ENCODE assay signal across 20 cellular contexts in the genomic region with DNA sequence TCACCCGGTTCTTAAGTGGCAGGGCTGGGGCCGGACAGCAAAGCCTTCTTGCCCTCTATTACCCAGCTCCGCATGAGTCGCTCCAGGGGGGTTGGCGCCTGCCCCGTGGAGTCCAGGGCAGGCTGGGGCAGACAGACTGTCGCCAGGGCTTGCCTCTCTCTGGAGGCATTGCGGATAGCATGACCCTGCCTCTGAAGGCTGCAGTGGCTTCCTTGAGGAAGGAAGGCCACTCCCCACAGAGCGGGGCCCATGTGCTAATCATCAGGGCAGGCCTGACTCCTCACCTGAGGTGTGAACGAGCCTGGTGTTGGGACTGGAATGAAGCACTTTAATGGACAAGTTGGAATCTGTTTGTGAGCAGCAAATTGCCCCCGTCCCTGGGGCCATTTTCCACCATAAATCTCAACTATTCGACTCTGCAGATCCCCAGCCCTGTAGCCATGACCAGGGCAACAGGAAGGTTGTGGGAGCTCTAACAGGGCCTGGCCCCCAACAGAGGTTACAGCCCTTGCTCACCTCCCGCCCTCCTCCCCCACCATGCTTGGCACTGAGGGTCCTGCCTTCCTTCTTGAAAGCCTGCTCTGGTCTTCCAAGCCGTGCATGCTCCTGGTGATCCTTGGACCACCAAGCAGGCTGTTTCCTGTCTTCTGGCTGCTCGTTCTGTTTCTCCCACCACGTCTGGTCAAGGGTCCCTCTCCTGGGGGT.
DNase-seq lines count a peak whose midpoint lies in the region; ATAC-seq, FAIRE-seq and TF ChIP-seq lines count a peak whose summit lies in the region.
"Had no signal": no experiment of that assay in that cellular context is flagged by ENCODE, and none has a peak within 500 bp of the region (broad histone marks: within the 10 kb centered on the region; RNA-seq: fewer than 3 reads in every experiment).

No MANE protein-coding gene starts in this region.

- H3K4me3 Mint-ChIP-seq in activated T-cell treated with anti-CD3 and anti-CD28 coated beads, Interleukin-2, amount 50 U/mL, for 4 hours, result no peak overlapping the region
- H3K4me3 Mint-ChIP-seq: activated naive CD8-positive, alpha-beta T cell; CD14-positive monocyte; immature natural killer cell; stimulated activated naive CD8-positive, alpha-beta T cell treated with anti-CD3 and anti-CD28 coated beads, Interleukin-15, amount 100 ng/mL, for 72 hours had no signal

- no peaks in the 10 kb centered on the region for H3K9me3 Mint-ChIP-seq in activated T-cell treated with anti-CD3 and anti-CD28 coated beads, Interleukin-2, amount 50 U/mL, for 4 hours
- H3K9me3 Mint-ChIP-seq: CD14-positive monocyte; immature natural killer cell; stimulated activated naive CD8-positive, alpha-beta T cell treated with anti-CD3 and anti-CD28 coated beads, Interleukin-15, amount 100 ng/mL, for 72 hours had no signal

- ATAC-seq in activated T-cell treated with anti-CD3 and anti-CD28 coated beads, Interleukin-2, amount 50 U/mL, for 4 hours, result no peak
- ATAC-seq: stimulated activated naive CD8-positive, alpha-beta T cell treated with anti-CD3 and anti-CD28 coated beads, Interleukin-15, amount 100 ng/mL, for 72 hours had no signal

- no peaks in the 10 kb centered on the region for H3K27me3 ChIP-seq in bronchial epithelial cell (ENCODE audit: control insufficient read depth, insufficient read depth, low read length)
- H3K27me3 ChIP-seq: Peyer's patch had no signal

- H3K36me3 Mint-ChIP-seq in activated T-cell treated with anti-CD3 and anti-CD28 coated beads, Interleukin-2, amount 50 U/mL, for 4 hours (ENCODE audit: insufficient read depth), result no peaks in the 10 kb centered on the region
- H3K36me3 Mint-ChIP-seq: activated naive CD8-positive, alpha-beta T cell; CD14-positive monocyte; immature natural killer cell had no signal

- DNase-seq in NCI-H748 (lab: John Stamatoyannopoulos, UW; ENCODE audit: unreplicated experiment) (peak; percentile 43), NCI-H748 treated with DMSO at 0.1 percent for 48 hours (lab: John Stamatoyannopoulos, UW) (no peak), bronchial epithelial cell (ENCODE audit: low read depth) (peak; percentile 95), kidney tubule cell (ENCODE audit: low spot score) (peak; percentile 71), urothelium cell line (ENCODE audit: low spot score) (no peak), ecto neural progenitor cell (ENCODE audit: low spot score) (no peak)
- DNase-seq in activated T-cell treated with anti-CD3 and anti-CD28 coated beads, Interleukin-2, amount 50 U/mL, for 4 hours, result no peak
- no peak for DNase-seq in stimulated activated naive CD4-positive, alpha-beta T cell (lab: John Stamatoyannopoulos, UW)
- DNase-seq: 8988T; activated CD4-positive, alpha-beta T cell treated with anti-CD3 and anti-CD28 coated beads for 4 hours; activated CD8-positive, alpha-beta memory T cell treated with anti-CD3 and anti-CD28 coated beads, Interleukin-2, amount 50 U/mL, for 48 hours; effector memory CD4-positive, alpha-beta T cell; immature natural killer cell; NCI-H1694 treated with DMSO at 0.1 percent for 48 hours; NCI-H526; stimulated activated naive CD8-positive, alpha-beta T cell treated with anti-CD3 and anti-CD28 coated beads, Interleukin-15, amount 100 ng/mL, for 72 hours; T-helper 2 cell had no signal

- H3K27me3 Mint-ChIP-seq in activated T-cell treated with anti-CD3 and anti-CD28 coated beads, Interleukin-2, amount 50 U/mL, for 4 hours (ENCODE audit: low read depth), result peaks cover 4% of the 10 kb centered on the region
- H3K27me3 Mint-ChIP-seq: activated naive CD8-positive, alpha-beta T cell; stimulated activated naive CD8-positive, alpha-beta T cell treated with anti-CD3 and anti-CD28 coated beads, Interleukin-15, amount 100 ng/mL, for 72 hours had no signal

- FAIRE-seq in bronchial epithelial cell (lab: Jason Lieb, UNC) (no peak), urothelium cell line (lab: Jason Lieb, UNC) (peak; percentile 9)

- no peak for TF ChIP-seq CTCF in bronchial epithelial cell (IDR thresholded peaks at IDR 0.05; ENCODE audit: insufficient read depth, low read length, severe bottlenecking)

- no peaks in the 10 kb centered on the region for H3K36me3 ChIP-seq in bronchial epithelial cell (ENCODE audit: control insufficient read depth, insufficient read depth, low read length)
- H3K36me3 ChIP-seq: Peyer's patch had no signal

- H3K4me1 Mint-ChIP-seq in activated T-cell treated with anti-CD3 and anti-CD28 coated beads, Interleukin-2, amount 50 U/mL, for 4 hours (ENCODE audit: low read depth), result no peaks in the 10 kb centered on the region

- H3K4me3 ChIP-seq in bronchial epithelial cell (ENCODE audit: low read depth, low read length), result no peak overlapping the region
- H3K4me3 ChIP-seq: Peyer's patch had no signal

Comparison
In these comparisons a context has a peak if more than half of its experiments do, and no peak if none do; other contexts are left out.
1. DNase-seq: peak in NCI-H748 (single experiment), bronchial epithelial cell (single experiment) and kidney tubule cell (single experiment); none in NCI-H748 treated with DMSO at 0.1 percent for 48 hours (single experiment), urothelium cell line (single experiment), ecto neural progenitor cell (single experiment), activated T-cell treated with anti-CD3 and anti-CD28 coated beads, Interleukin-2, amount 50 U/mL, for 4 hours (single experiment) and stimulated activated naive CD4-positive, alpha-beta T cell (0 of 6).